ENCODE assay signal across 7 cellular contexts in genomic region chr1:62783736-62784508, GRCh38.
DNase-seq lines count a peak whose midpoint lies in the region; ATAC-seq and FAIRE-seq lines count a peak whose summit lies in the region.

Gene ATG4C (plus strand): TSS chr1:62784132. CDS start chr1:62803787, 19,655 bp downstream.

- DNase-seq in GM18507 (ENCODE audit: extremely low spot score, insufficient read length, low read depth): peak; percentile 83
- DNase-seq in NCI-H1930 (lab: John Stamatoyannopoulos, UW): peak; percentile 85 to 91
- DNase-seq in T-helper 22 cell (ENCODE audit: low read depth): peak; percentile 91
- peak; percentile 97 for DNase-seq in astrocyte of the hippocampus (ENCODE audit: low read depth, low spot score)
- peak; percentile 96 to 98 for DNase-seq in hippocampal formation (lab: John Stamatoyannopoulos, UW)
- peak; percentile 99 for DNase-seq in retina

- FAIRE-seq in GM18507 (lab: Jason Lieb, UNC): peak; percentile 93

- peak; percentile 91 for ATAC-seq in HG02973 (IDR thresholded peaks at IDR 0.05; ENCODE audit: unreplicated experiment)

Comparison
In these comparisons a context has a peak if more than half of its experiments do, and no peak if none do; other contexts are left out.
1. Peak in every context shown above with its lines: DNase-seq and ATAC-seq.